8 cellular contexts compared by ENCODE assay signal in genomic region chr1:182143154-182143657, GRCh38.
DNase-seq lines count a peak whose midpoint lies in the region; ATAC-seq, FAIRE-seq and TF ChIP-seq lines count a peak whose summit lies in the region.

No MANE protein-coding gene starts in this region.

- H3K4me2 ChIP-seq in HCT116 (ENCODE audit: low read length): 0 out of 2 replicates have a peak overlapping the region, but pooled peaks have one; percentile 8

- H2AFZ ChIP-seq in HCT116 (ENCODE audit: low read depth, low read length, poor library complexity, severe bottlenecking): peak overlapping the region; percentile 81

- H3K27me3 ChIP-seq in HCT116 (ENCODE audit: insufficient read depth, low read length): no peaks in the 10 kb centered on the region
- H3K27me3 ChIP-seq in bronchial epithelial cell (ENCODE audit: control insufficient read depth, insufficient read depth, low read length): no peaks in the 10 kb centered on the region

- peak; percentile 97 for FAIRE-seq in bronchial epithelial cell (lab: Jason Lieb, UNC)

- H3K27ac Mint-ChIP-seq in CD14-positive monocyte: peak overlapping the region; percentile 98 to 100 (median 99)

- RAD21 ChIA-PET in HCT116 (lab: Charles Lee; ENCODE audit: low non-redundant PET in 1 of 2, low total read pairs in 2 of 2, uncharacterized antibody in 2 of 2, unreplicated experiment in 2 of 2): interaction anchor here (0.8 to 2.4 kb wide), 9 partner anchors 43 to 253 kb away, joined by 3 to 22 read pairs (median 6); partner anchors contain the start of gene GLUL (in 1 of the 2)

- peaks cover 0 to 1% of the 10 kb centered on the region in 2 donors for H3K36me3 Mint-ChIP-seq in CD14-positive monocyte

- peak; percentile 94 for TF ChIP-seq CTCF in CD14-positive monocyte (IDR thresholded peaks at IDR 0.05)
- TF ChIP-seq CTCF in HCT116 (IDR thresholded peaks at IDR 0.05 in 2 of 3, conservative IDR thresholded peaks at IDR 0.05 in 1 of 3; ENCODE audit: borderline replicate concordance in 1 of 3, insufficient read depth in 1 of 3, low read depth in 2 of 3, low read length in 2 of 3): peak; percentile 86 to 97 (median 92)
- TF ChIP-seq CTCF in bronchial epithelial cell (IDR thresholded peaks at IDR 0.05; ENCODE audit: insufficient read depth, low read length, severe bottlenecking): peak; percentile 88

- intact Hi-C loops in CD14-positive monocyte (cut with micrococcal nuclease) (loop anchor here (2.0 to 5.0 kb wide), 5 partner anchors 34 to 254 kb away; partner anchors contain the start of gene GLUL (in 1 of the 2)), HCT116 (cut with micrococcal nuclease) (loop anchor here (1.0 to 2.0 kb wide), 3 partner anchors 56 to 253 kb away; no protein-coding TSS in a partner anchor)

- H3K36me3 ChIP-seq in HCT116 (ENCODE audit: control insufficient read depth in 1 of 2, insufficient read depth in 2 of 2, low read length in 2 of 2) (no peaks in the 10 kb centered on the region), bronchial epithelial cell (ENCODE audit: control insufficient read depth, insufficient read depth, low read length) (no peaks in the 10 kb centered on the region)

- H3K27ac ChIP-seq in HCT116 (ENCODE audit: low read depth, low read length): no peak overlapping the region

- no TSS peak for BruUV-seq in HCT116 (replicated peaks; lab: Mats Ljungman, UMichigan)

- H3K4me1 Mint-ChIP-seq in CD14-positive monocyte: peaks cover 50% of the 10 kb centered on the region

- H4K20me1 ChIP-seq in HCT116 (ENCODE audit: insufficient read depth): no peaks in the 10 kb centered on the region

- H3K4me3 ChIP-seq in HCT116 (replicated peaks in 1 of 2; ENCODE audit: low read depth in 1 of 2, low read length in 2 of 2) (no peak overlapping the region), bronchial epithelial cell (ENCODE audit: low read depth, low read length) (no peak overlapping the region)

- peaks cover 0 to 8% (median 5%) of the 10 kb centered on the region in 3 donors for H3K27me3 Mint-ChIP-seq in CD14-positive monocyte (ENCODE audit: low read depth in 3 of 3)

- CTCF ChIA-PET in HCT116 (lab: Charles Lee): interaction anchor here (0.6 to 6.9 kb wide), 42 partner anchors 8 to 664 kb away, joined by 3 to 96 read pairs (median 4); partner anchors contain the start of gene GLUL

- H3K9me2 ChIP-seq in HCT116 (ENCODE audit: insufficient read depth): no peaks in the 10 kb centered on the region

- no peak for TF ChIP-seq POLR2A in HCT116 (IDR thresholded peaks at IDR 0.05; ENCODE audit: borderline replicate concordance, extremely low read depth, insufficient read depth, insufficient read length)

- ATAC-seq in HCT116 (peak; percentile 95), HG02588 (IDR thresholded peaks at IDR 0.05; ENCODE audit: unreplicated experiment) (no peak)

- TF ChIP-seq RAD21 in HCT116 (IDR thresholded peaks at IDR 0.05; ENCODE audit: low read depth): peak; percentile 97

- DNase-seq in CD14-positive monocyte (ENCODE audit: low spot score) (peak; percentile 85), HCT116 (ENCODE audit: low read depth, low spot score) (peak; percentile 58), NCI-H2227 (lab: John Stamatoyannopoulos, UW; ENCODE audit: unreplicated experiment) (peak; percentile 93), bronchial epithelial cell (ENCODE audit: low read depth) (peak; percentile 77), islet precursor cell (peak; percentile 94), smooth muscle cell of the brain vasculature (ENCODE audit: low read depth, low spot score) (peak; percentile 74)
- peak; percentile 64 to 91 (median 76) for DNase-seq in activated CD4-positive, CD25-positive, alpha-beta regulatory T cell (lab: John Stamatoyannopoulos, UW)

- H3K79me2 ChIP-seq in HCT116 (ENCODE audit: insufficient read depth, low read length): no peaks in the 10 kb centered on the region

- H3K4me1 ChIP-seq in HCT116 (ENCODE audit: control insufficient read depth in 1 of 2, insufficient read depth in 2 of 2, low read length in 2 of 2): no peaks in the 10 kb centered on the region

- no peaks in the 10 kb centered on the region for H3K9me3 Mint-ChIP-seq in CD14-positive monocyte

- POLR2A ChIA-PET in HCT116 (lab: Charles Lee): interaction anchor here (0.9 to 2.8 kb wide), 3 partner anchors 249 to 254 kb away, joined by 3 to 18 read pairs (median 4); partner anchors contain the start of gene GLUL

- no peaks in the 10 kb centered on the region for H3K9me3 ChIP-seq in HCT116 (ENCODE audit: control insufficient read depth in 1 of 2, insufficient read depth in 1 of 2, low read depth in 1 of 2, low read length in 2 of 2)

- H3K4me3 Mint-ChIP-seq in CD14-positive monocyte: peak overlapping the region; percentile 48 to 51

- H3K9ac ChIP-seq in HCT116 (ENCODE audit: low read length): no peak overlapping the region

TF ChIP-seq in HCT116, 20 proteins besides CTCF, POLR2A, EP300 and RAD21:
- TF ChIP-seq ATF3 (IDR thresholded peaks at IDR 0.05): no peak
- TF ChIP-seq SP1 (IDR thresholded peaks at IDR 0.05; ENCODE audit: low read depth): no peak
- no peak for TF ChIP-seq ZNF274 (IDR thresholded peaks at IDR 0.05; ENCODE audit: low read depth, low read length)
- TF ChIP-seq SRF (IDR thresholded peaks at IDR 0.05; ENCODE audit: low read depth): no peak
- 0 out of 2 replicates have a peak, but pooled peaks have one; percentile 31 for TF ChIP-seq CBX3 (IDR thresholded peaks at IDR 0.05; ENCODE audit: low read depth)
- no peak for TF ChIP-seq EZH2 (IDR thresholded peaks at IDR 0.05)
